8 cellular contexts compared by ENCODE assay signal in genomic region chr10:92830478-92831389, GRCh38. TPM values are rescaled to one million over a fixed set of nuclear protein-coding genes. Genes with fewer than 3 reads are reported as not detected.
DNase-seq lines count a peak whose midpoint lies in the region; ATAC-seq and TF ChIP-seq lines count a peak whose summit lies in the region.

No MANE protein-coding gene starts in this region.

- no peaks in the 10 kb centered on the region for H3K9me2 ChIP-seq in hepatocyte (replicated peaks; ENCODE audit: insufficient read depth)

- peak overlapping the region; percentile 70 to 75 for H3K4me3 Mint-ChIP-seq in activated T-cell treated with anti-CD3 and anti-CD28 coated beads, Interleukin-2, amount 50 U/mL, for 72 hours
- H3K4me3 Mint-ChIP-seq in memory B cell: peak overlapping the region; percentile 87

- H3K4me1 ChIP-seq in uterus: no peaks in the 10 kb centered on the region
- H3K4me1 ChIP-seq in hepatocyte (ENCODE audit: insufficient read depth): no peaks in the 10 kb centered on the region

- no peak overlapping the region for H3K4me2 ChIP-seq in hepatocyte

- peaks cover 3% of the 10 kb centered on the region in 2 donors for H3K36me3 Mint-ChIP-seq in activated T-cell treated with anti-CD3 and anti-CD28 coated beads, Interleukin-2, amount 50 U/mL, for 72 hours (ENCODE audit: insufficient read depth in 2 of 2)
- no peaks in the 10 kb centered on the region for H3K36me3 Mint-ChIP-seq in memory B cell

- no peaks in the 10 kb centered on the region for H3K9me3 Mint-ChIP-seq in activated T-cell treated with anti-CD3 and anti-CD28 coated beads, Interleukin-2, amount 50 U/mL, for 72 hours
- no peaks in the 10 kb centered on the region for H3K9me3 Mint-ChIP-seq in memory B cell

- H3K36me3 ChIP-seq in uterus (no peaks in the 10 kb centered on the region), hepatocyte (replicated peaks; ENCODE audit: insufficient read depth, low read depth) (no peaks in the 10 kb centered on the region)

- H3K27me3 Mint-ChIP-seq in activated T-cell treated with anti-CD3 and anti-CD28 coated beads, Interleukin-2, amount 50 U/mL, for 72 hours (ENCODE audit: low read depth): no peaks in the 10 kb centered on the region
- H3K27me3 Mint-ChIP-seq in memory B cell: no peaks in the 10 kb centered on the region

- peak; percentile 72 for DNase-seq in activated effector memory CD4-positive, alpha-beta T cell treated with anti-CD3 and anti-CD28 coated beads, Interleukin-2, amount 50 U/mL, for 16 hours
- DNase-seq in activated effector memory CD4-positive, alpha-beta T cell treated with Interleukin-2 at 50 U/mL for 16 hours: no peak
- DNase-seq in activated T-cell treated with anti-CD3 and anti-CD28 coated beads, Interleukin-2, amount 50 U/mL, for 72 hours: peak; percentile 21 to 38
- no peak for DNase-seq in memory B cell (ENCODE audit: low spot score in 2 of 2)
- no peak for DNase-seq in uterus
- no peak for DNase-seq in middle frontal gyrus (ENCODE audit: extremely low spot score, low spot score)
- no peak for DNase-seq in NCI-H524 (lab: John Stamatoyannopoulos, UW)
- DNase-seq in hepatocyte (ENCODE audit: low spot score): no peak

- ATAC-seq in activated T-cell treated with anti-CD3 and anti-CD28 coated beads, Interleukin-2, amount 50 U/mL, for 72 hours (replicated peaks in 1 of 2): peak; percentile 49 to 63
- peak; percentile 65 for ATAC-seq in memory B cell (ENCODE audit: low read depth)

- H3K4me3 ChIP-seq in uterus: no peak overlapping the region
- H3K4me3 ChIP-seq in hepatocyte: no peak overlapping the region

- TF ChIP-seq CTCF in uterus (IDR thresholded peaks at IDR 0.05) (no peak), hepatocyte (IDR thresholded peaks at IDR 0.05; ENCODE audit: poor library complexity) (no peak)

- no peak for TF ChIP-seq POLR2A in uterus (IDR thresholded peaks at IDR 0.05)

- intact Hi-C loops in uterus (cut with DNase I; ENCODE audit: low total_unique reads): no loop called here

- H3K27me3 ChIP-seq in uterus: no peaks in the 10 kb centered on the region
- H3K27me3 ChIP-seq in hepatocyte: no peaks in the 10 kb centered on the region

- H3K9me3 ChIP-seq in uterus (no peaks in the 10 kb centered on the region), hepatocyte (ENCODE audit: low read depth) (no peaks in the 10 kb centered on the region)

- H4K20me1 ChIP-seq in hepatocyte (ENCODE audit: insufficient read depth, poor library complexity, severe bottlenecking): no peaks in the 10 kb centered on the region

- 88% methylated on average over 12 of the region's 12 CpGs for WGBS in hepatocyte (ENCODE audit: low lambda C conversion rate, missing lambda C conversion rate)

- no peaks in the 10 kb centered on the region for H3K79me2 ChIP-seq in hepatocyte

- peak overlapping the region; percentile 64 for H3K27ac Mint-ChIP-seq in activated T-cell treated with anti-CD3 and anti-CD28 coated beads, Interleukin-2, amount 50 U/mL, for 72 hours
- peak overlapping the region; percentile 46 for H3K27ac Mint-ChIP-seq in memory B cell

- H3K27ac ChIP-seq in uterus: peak overlapping the region; percentile 8 to 10
- H3K27ac ChIP-seq in hepatocyte: no peak overlapping the region

- H3K4me1 Mint-ChIP-seq in activated T-cell treated with anti-CD3 and anti-CD28 coated beads, Interleukin-2, amount 50 U/mL, for 72 hours (ENCODE audit: low read depth): peaks cover 24% of the 10 kb centered on the region
- H3K4me1 Mint-ChIP-seq in memory B cell: peaks cover 28% of the 10 kb centered on the region

- no peak overlapping the region for H2AFZ ChIP-seq in hepatocyte

RNA-seq across cellular contexts. Expression of gene EXOC6, which starts 17.6 kb away (rescaled TPM):
- 10 to 100 TPM in 1 of 2 donors, 1 to 10 TPM in 1; 9.2 to 12.6 TPM for total RNA-seq in activated T-cell treated with anti-CD3 and anti-CD28 coated beads, Interleukin-2, amount 50 U/mL, for 72 hours
- total RNA-seq in uterus: 10 to 100 TPM in 3 of 4 donors, 1 to 10 TPM in 1; 4.9 to 35.4 (median 20.2) TPM
- total RNA-seq in hepatocyte: 11.7 and 16.0 TPM in 2 replicates
- polyA plus RNA-seq in hepatocyte: 4.0 and 5.8 TPM in 2 replicates

Comparison
In these comparisons a context has a peak if more than half of its experiments do, and no peak if none do; other contexts are left out.
1. DNase-seq: peak in activated effector memory CD4-positive, alpha-beta T cell treated with anti-CD3 and anti-CD28 coated beads, Interleukin-2, amount 50 U/mL, for 16 hours (single experiment) and activated T-cell treated with anti-CD3 and anti-CD28 coated beads, Interleukin-2, amount 50 U/mL, for 72 hours (2 of 2); none in activated effector memory CD4-positive, alpha-beta T cell treated with Interleukin-2 at 50 U/mL for 16 hours (single experiment), memory B cell (0 of 2), uterus (0 of 2), middle frontal gyrus (single experiment), NCI-H524 (0 of 2) and hepatocyte (single experiment).